8 cellular contexts compared by ENCODE assay signal in the genomic region with DNA sequence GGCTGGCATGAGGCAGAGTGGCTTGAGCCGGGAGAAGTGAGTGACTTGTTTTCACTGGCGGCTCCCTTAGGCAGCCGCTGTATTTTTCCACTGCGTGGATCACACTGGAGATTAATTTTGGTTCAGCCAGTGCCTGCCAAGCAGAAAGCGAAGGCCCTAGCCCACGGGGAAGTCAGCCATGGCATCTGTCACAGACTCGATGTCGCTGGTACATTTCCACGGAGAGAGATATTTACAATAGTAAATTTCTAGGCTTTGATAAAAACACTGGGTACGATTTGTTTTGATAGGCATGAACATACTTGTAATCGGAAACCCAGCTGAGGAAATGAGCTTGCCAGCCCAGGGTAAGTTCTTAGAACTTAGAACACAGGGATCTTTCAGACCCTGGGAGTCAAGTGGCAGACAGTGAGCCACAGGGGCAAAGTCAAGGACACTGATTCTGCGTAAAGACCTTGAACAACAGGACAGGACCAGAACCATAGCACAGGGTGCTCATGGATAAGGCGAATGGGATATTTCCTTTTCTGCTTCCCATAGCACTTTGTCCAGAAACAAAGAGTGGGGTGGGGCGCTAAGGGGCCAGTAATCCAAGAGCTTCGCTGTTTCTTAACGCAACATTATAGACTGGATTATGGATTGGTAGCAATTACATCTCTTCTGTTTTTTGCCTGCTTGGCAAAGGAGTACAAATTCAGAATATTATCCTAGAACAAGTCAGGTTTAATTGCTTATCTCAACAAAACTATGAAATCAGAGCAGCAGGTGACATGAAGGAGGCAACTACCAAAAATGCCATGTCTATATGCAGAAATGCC. TPM values are rescaled to one million over a fixed set of nuclear protein-coding genes. Genes with fewer than 3 reads are reported as not detected.
DNase-seq lines count a peak whose midpoint lies in the region; ATAC-seq and TF ChIP-seq lines count a peak whose summit lies in the region.

No MANE protein-coding gene starts in this region.

- ATAC-seq in activated T-cell treated with anti-CD3 and anti-CD28 coated beads, Interleukin-2, amount 50 U/mL, for 72 hours (replicated peaks in 1 of 2), result no peak
- no peak for ATAC-seq in HG03175 (IDR thresholded peaks at IDR 0.05; ENCODE audit: unreplicated experiment)
- ATAC-seq in HG02642 (IDR thresholded peaks at IDR 0.05; ENCODE audit: poor library complexity, unreplicated experiment), result no peak

- H3K9me3 Mint-ChIP-seq in activated T-cell treated with anti-CD3 and anti-CD28 coated beads, Interleukin-2, amount 50 U/mL, for 72 hours, result no peaks in the 10 kb centered on the region
- H3K9me3 Mint-ChIP-seq in nephron, result no peaks in the 10 kb centered on the region

- H3K4me3 Mint-ChIP-seq in activated T-cell treated with anti-CD3 and anti-CD28 coated beads, Interleukin-2, amount 50 U/mL, for 72 hours, result peak overlapping the region in 1 of 2 donors; percentile 92
- H3K4me3 Mint-ChIP-seq in nephron, result peak overlapping the region; percentile 64 to 79 (median 76)

- H3K4me3 ChIP-seq in fibroblast of the aortic adventitia (ENCODE audit: low read depth, low read length), result peak overlapping the region; percentile 52

- H3K36me3 Mint-ChIP-seq in activated T-cell treated with anti-CD3 and anti-CD28 coated beads, Interleukin-2, amount 50 U/mL, for 72 hours (ENCODE audit: insufficient read depth in 2 of 2), result peaks cover 8 to 10% of the 10 kb centered on the region in 2 donors
- peaks cover 29% of the 10 kb centered on the region for H3K36me3 Mint-ChIP-seq in nephron (ENCODE audit: low read depth)

- TF ChIP-seq CTCF in fibroblast of the aortic adventitia (IDR thresholded peaks at IDR 0.05; ENCODE audit: insufficient read depth, low read length) (no peak), nephron (IDR thresholded peaks at IDR 0.05; ENCODE audit: unreplicated experiment in 3 of 3) (no peak)

- H3K4me1 Mint-ChIP-seq in activated T-cell treated with anti-CD3 and anti-CD28 coated beads, Interleukin-2, amount 50 U/mL, for 72 hours (ENCODE audit: low read depth), result peaks cover 36% of the 10 kb centered on the region
- peaks cover 56% of the 10 kb centered on the region for H3K4me1 Mint-ChIP-seq in nephron

- peak overlapping the region; percentile 75 for H3K27ac Mint-ChIP-seq in activated T-cell treated with anti-CD3 and anti-CD28 coated beads, Interleukin-2, amount 50 U/mL, for 72 hours
- H3K27ac Mint-ChIP-seq in nephron, result peak overlapping the region; percentile 94 to 98 (median 98)

- no peaks in the 10 kb centered on the region for H3K27me3 Mint-ChIP-seq in activated T-cell treated with anti-CD3 and anti-CD28 coated beads, Interleukin-2, amount 50 U/mL, for 72 hours (ENCODE audit: low read depth)
- H3K27me3 Mint-ChIP-seq in nephron (ENCODE audit: low read depth), result no peaks in the 10 kb centered on the region

- DNase-seq in NCI-H82 (lab: John Stamatoyannopoulos, UW) (peak; percentile 12), NCI-H82 treated with DMSO at 0.1 percent for 48 hours (lab: John Stamatoyannopoulos, UW; ENCODE audit: unreplicated experiment) (no peak), fibroblast of the aortic adventitia (ENCODE audit: low read depth) (peak; percentile 84), Kasumi-1 (lab: John Stamatoyannopoulos, UW) (no peak)
- DNase-seq in activated T-cell treated with anti-CD3 and anti-CD28 coated beads, Interleukin-2, amount 50 U/mL, for 72 hours, result no peak

RNA-seq across cellular contexts. Expression of gene DUSP1, which starts 4.5 kb away (rescaled TPM):
- total RNA-seq in activated T-cell treated with anti-CD3 and anti-CD28 coated beads, Interleukin-2, amount 50 U/mL, for 72 hours, result 10 to 100 TPM; 14.5 to 24.5 TPM
- total RNA-seq in fibroblast of the aortic adventitia (ENCODE audit: low replicate concordance), result 22.2 and 44.1 TPM in 2 replicates

Comparison
In these comparisons a context has a peak if more than half of its experiments do, and no peak if none do; other contexts are left out.
1. DNase-seq: peak in NCI-H82 (single experiment) and fibroblast of the aortic adventitia (single experiment); none in NCI-H82 treated with DMSO at 0.1 percent for 48 hours (single experiment), activated T-cell treated with anti-CD3 and anti-CD28 coated beads, Interleukin-2, amount 50 U/mL, for 72 hours (0 of 2) and Kasumi-1 (0 of 2).